In the genomic region with DNA sequence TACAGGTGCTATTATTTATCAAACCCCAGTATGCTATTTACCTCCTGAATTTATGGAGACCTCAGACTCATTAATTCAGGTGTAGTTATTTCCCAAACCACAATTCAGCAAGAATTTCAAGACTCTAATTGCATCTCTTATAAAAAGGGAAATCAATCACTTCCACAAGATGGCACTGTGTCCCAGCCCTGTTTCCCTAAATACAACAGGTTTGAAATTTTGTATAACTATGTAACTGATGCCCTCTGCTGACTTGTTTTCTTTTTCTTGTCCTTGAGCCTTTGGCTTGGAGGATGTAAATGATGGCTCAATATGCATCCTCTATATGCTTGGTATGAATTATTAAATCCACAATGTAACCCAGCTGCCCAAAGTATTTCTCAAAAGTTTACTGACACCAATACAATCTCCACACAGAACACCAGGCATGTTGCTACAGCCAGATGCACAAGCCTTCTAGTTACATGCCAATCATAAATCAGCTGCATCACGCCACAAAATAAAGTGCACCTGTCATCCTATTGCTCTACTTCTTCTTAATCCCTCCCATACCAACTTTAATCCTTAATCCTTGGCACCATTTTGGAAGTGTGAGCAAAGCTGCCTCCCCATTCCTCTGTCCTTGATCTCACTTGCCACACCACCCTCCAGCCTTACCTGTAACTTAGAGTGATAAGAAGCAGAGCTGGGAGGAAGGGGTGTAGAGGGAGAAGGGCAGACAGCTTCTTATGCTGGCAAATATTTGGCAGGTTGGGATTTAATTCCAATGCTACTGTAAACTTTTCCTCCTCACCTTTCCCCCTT, we compare ENCODE assay signal across 1 cellular context.
TF ChIP-seq lines count a peak whose summit lies in the region.

No MANE protein-coding gene starts in this region.

TF ChIP-seq in H1, 55 proteins besides CTCF, POLR2A, EP300 and RAD21 (continued from another document):
- TF ChIP-seq YY1 (IDR thresholded peaks at IDR 0.05; ENCODE audit: low read depth, low read length) (no peak), RBBP5 (IDR thresholded peaks at IDR 0.05; ENCODE audit: borderline replicate concordance, low read depth, low read length) (no peak), SP4 (IDR thresholded peaks at IDR 0.05; ENCODE audit: low read length) (no peak), TEAD4 (IDR thresholded peaks at IDR 0.05; ENCODE audit: low read depth, low read length) (no peak)
- TF ChIP-seq, protein P1, sequence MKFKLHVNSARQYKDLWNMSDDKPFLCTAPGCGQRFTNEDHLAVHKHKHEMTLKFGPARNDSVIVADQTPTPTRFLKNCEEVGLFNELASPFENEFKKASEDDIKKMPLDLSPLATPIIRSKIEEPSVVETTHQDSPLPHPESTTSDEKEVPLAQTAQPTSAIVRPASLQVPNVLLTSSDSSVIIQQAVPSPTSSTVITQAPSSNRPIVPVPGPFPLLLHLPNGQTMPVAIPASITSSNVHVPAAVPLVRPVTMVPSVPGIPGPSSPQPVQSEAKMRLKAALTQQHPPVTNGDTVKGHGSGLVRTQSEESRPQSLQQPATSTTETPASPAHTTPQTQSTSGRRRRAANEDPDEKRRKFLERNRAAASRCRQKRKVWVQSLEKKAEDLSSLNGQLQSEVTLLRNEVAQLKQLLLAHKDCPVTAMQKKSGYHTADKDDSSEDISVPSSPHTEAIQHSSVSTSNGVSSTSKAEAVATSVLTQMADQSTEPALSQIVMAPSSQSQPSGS (IDR thresholded peaks at IDR 0.05; ENCODE audit: low read length), result no peak
